In the genomic region with DNA sequence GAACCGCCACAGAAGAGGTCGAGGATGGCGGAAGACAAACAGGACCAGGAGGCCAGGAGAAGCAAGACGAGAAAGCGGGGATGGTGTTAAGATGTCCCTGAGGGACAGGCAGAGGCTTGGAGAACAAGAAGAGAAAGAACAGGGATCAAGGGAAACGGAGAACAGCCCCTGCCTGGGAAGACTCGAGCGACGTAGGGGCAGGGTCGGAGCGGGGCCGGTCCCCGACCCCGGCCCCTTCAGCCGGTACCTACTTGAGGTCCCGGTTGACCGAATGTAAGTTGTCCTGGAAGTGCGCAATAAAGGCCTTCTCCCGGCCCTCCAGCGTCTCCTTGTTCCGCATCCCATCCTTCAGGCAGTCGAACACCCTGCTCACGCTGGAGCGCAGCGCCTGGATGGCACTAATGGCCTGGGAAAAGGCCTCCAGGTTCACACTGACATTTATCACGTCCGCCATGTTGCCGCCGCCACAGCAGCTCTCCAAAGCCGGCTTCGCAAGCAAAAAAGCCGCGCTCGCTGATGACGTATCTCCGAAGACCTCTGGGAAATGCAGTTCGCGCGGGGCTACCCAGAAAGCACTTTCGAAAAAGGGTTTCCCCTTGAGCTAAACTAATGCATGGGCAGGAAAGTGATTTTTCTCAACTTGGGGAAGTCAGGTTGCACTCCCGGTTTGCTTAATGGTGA, we compare ENCODE assay signal across 1 cellular context.
TF ChIP-seq lines count a peak whose summit lies in the region.

A gene with protein sequence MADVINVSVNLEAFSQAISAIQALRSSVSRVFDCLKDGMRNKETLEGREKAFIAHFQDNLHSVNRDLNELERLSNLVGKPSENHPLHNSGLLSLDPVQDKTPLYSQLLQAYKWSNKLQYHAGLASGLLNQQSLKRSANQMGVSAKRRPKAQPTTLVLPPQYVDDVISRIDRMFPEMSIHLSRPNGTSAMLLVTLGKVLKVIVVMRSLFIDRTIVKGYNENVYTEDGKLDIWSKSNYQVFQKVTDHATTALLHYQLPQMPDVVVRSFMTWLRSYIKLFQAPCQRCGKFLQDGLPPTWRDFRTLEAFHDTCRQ (minus strand): TSS at position 477 of the 681 bp plus-strand sequence. CDS start 23 bp downstream, at position 454.

TF ChIP-seq in HepG2, 621 proteins besides CTCF, POLR2A, EP300 and RAD21 (continued from another document and continues in another):
- TF ChIP-seq, protein P1, sequence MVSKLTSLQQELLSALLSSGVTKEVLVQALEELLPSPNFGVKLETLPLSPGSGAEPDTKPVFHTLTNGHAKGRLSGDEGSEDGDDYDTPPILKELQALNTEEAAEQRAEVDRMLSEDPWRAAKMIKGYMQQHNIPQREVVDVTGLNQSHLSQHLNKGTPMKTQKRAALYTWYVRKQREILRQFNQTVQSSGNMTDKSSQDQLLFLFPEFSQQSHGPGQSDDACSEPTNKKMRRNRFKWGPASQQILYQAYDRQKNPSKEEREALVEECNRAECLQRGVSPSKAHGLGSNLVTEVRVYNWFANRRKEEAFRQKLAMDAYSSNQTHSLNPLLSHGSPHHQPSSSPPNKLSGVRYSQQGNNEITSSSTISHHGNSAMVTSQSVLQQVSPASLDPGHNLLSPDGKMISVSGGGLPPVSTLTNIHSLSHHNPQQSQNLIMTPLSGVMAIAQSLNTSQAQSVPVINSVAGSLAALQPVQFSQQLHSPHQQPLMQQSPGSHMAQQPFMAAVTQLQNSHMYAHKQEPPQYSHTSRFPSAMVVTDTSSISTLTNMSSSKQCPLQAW (CRISPR knock-in tag; IDR thresholded peaks at IDR 0.05) = peak; percentile 75; the same call in 1 of the 2 replicates
- TF ChIP-seq ZBTB1 (CRISPR knock-in tag; IDR thresholded peaks at IDR 0.05; ENCODE audit: borderline replicate concordance) (no peak), FOSL2 (CRISPR knock-in tag; IDR thresholded peaks at IDR 0.05) (peak; percentile 21; the same call in 1 of the 2 replicates), MAFF (IDR thresholded peaks at IDR 0.05; ENCODE audit: low read depth, low read length) (peak; percentile 15; the same call in 1 of the 2 replicates), ZNF678 (CRISPR knock-in tag; IDR thresholded peaks at IDR 0.05) (no peak), ATAD3A (CRISPR knock-in tag; IDR thresholded peaks at IDR 0.05) (no peak), ZNF772 (CRISPR knock-in tag; IDR thresholded peaks at IDR 0.05) (0 out of 2 replicates have a peak, but pooled peaks have one; percentile 50), PAX8 (CRISPR knock-in tag; IDR thresholded peaks at IDR 0.05; ENCODE audit: borderline replicate concordance) (no peak), NFYC (CRISPR knock-in tag; IDR thresholded peaks at IDR 0.05) (peak; percentile 39; the same call in 1 of the 2 replicates), SUZ12 (IDR thresholded peaks at IDR 0.05; ENCODE audit: low read depth, low read length) (peak; percentile 69), TAF1 (CRISPR knock-in tag; IDR thresholded peaks at IDR 0.05) (peak; percentile 66), NFIB (CRISPR knock-in tag; IDR thresholded peaks at IDR 0.05; ENCODE audit: borderline replicate concordance) (no peak), PITX1 (CRISPR knock-in tag; IDR thresholded peaks at IDR 0.05) (peak; percentile 26; the same call in 1 of the 2 replicates), FLYWCH1 (CRISPR knock-in tag; IDR thresholded peaks at IDR 0.05) (no peak), ZFP37 (CRISPR knock-in tag; IDR thresholded peaks at IDR 0.05; ENCODE audit: borderline replicate concordance) (no peak), ZKSCAN8 (CRISPR knock-in tag; IDR thresholded peaks at IDR 0.05; ENCODE audit: borderline replicate concordance) (0 out of 2 replicates have a peak, but pooled peaks have one; percentile 49), KDM2A (CRISPR knock-in tag; IDR thresholded peaks at IDR 0.05; ENCODE audit: borderline replicate concordance, low read depth) (peak; percentile 88), ZNF550 (CRISPR knock-in tag; IDR thresholded peaks at IDR 0.05; ENCODE audit: borderline replicate concordance) (no peak), BCL6 (CRISPR knock-in tag; IDR thresholded peaks at IDR 0.05) (0 out of 2 replicates have a peak, but pooled peaks have one; percentile 21), ZNF788 (CRISPR knock-in tag; IDR thresholded peaks at IDR 0.05; ENCODE audit: borderline replicate concordance) (peak; percentile 35; the same call in 1 of the 2 replicates), CENPT (CRISPR knock-in tag; IDR thresholded peaks at IDR 0.05; ENCODE audit: low read depth) (no peak), MIER3 (CRISPR knock-in tag; IDR thresholded peaks at IDR 0.05; ENCODE audit: borderline replicate concordance) (peak; percentile 83; the same call in 1 of the 2 replicates), NR2F2 (IDR thresholded peaks at IDR 0.05; ENCODE audit: borderline replicate concordance, low read depth) (no peak; the same call in 1 of the 2 replicates), KAT8 (CRISPR knock-in tag; IDR thresholded peaks at IDR 0.05) (peak; percentile 96), ZNF572 (CRISPR knock-in tag; IDR thresholded peaks at IDR 0.05) (no peak), ZNF670 (CRISPR knock-in tag; IDR thresholded peaks at IDR 0.05; ENCODE audit: borderline replicate concordance) (no peak), NRL (CRISPR knock-in tag; IDR thresholded peaks at IDR 0.05; ENCODE audit: borderline replicate concordance) (peak; percentile 39; the same call in 1 of the 2 replicates), CBX5 (CRISPR knock-in tag; IDR thresholded peaks at IDR 0.05; ENCODE audit: borderline replicate concordance) (no peak), CREM (IDR thresholded peaks at IDR 0.05) (peak; percentile 99), CREM (CRISPR knock-in tag; IDR thresholded peaks at IDR 0.05) (peak; percentile 88)
- TF ChIP-seq, protein P2, sequence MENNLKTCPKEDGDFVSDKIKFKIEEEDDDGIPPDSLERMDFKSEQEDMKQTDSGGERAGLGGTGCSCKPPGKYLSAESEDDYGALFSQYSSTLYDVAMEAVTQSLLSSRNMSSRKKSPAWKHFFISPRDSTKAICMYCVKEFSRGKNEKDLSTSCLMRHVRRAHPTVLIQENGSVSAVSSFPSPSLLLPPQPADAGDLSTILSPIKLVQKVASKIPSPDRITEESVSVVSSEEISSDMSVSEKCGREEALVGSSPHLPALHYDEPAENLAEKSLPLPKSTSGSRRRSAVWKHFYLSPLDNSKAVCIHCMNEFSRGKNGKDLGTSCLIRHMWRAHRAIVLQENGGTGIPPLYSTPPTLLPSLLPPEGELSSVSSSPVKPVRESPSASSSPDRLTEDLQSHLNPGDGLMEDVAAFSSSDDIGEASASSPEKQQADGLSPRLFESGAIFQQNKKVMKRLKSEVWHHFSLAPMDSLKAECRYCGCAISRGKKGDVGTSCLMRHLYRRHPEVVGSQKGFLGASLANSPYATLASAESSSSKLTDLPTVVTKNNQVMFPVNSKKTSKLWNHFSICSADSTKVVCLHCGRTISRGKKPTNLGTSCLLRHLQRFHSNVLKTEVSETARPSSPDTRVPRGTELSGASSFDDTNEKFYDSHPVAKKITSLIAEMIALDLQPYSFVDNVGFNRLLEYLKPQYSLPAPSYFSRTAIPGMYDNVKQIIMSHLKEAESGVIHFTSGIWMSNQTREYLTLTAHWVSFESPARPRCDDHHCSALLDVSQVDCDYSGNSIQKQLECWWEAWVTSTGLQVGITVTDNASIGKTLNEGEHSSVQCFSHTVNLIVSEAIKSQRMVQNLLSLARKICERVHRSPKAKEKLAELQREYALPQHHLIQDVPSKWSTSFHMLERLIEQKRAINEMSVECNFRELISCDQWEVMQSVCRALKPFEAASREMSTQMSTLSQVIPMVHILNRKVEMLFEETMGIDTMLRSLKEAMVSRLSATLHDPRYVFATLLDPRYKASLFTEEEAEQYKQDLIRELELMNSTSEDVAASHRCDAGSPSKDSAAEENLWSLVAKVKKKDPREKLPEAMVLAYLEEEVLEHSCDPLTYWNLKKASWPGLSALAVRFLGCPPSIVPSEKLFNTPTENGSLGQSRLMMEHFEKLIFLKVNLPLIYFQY (CRISPR knock-in tag; IDR thresholded peaks at IDR 0.05; ENCODE audit: borderline replicate concordance) = no peak
- TF ChIP-seq, protein P3, sequence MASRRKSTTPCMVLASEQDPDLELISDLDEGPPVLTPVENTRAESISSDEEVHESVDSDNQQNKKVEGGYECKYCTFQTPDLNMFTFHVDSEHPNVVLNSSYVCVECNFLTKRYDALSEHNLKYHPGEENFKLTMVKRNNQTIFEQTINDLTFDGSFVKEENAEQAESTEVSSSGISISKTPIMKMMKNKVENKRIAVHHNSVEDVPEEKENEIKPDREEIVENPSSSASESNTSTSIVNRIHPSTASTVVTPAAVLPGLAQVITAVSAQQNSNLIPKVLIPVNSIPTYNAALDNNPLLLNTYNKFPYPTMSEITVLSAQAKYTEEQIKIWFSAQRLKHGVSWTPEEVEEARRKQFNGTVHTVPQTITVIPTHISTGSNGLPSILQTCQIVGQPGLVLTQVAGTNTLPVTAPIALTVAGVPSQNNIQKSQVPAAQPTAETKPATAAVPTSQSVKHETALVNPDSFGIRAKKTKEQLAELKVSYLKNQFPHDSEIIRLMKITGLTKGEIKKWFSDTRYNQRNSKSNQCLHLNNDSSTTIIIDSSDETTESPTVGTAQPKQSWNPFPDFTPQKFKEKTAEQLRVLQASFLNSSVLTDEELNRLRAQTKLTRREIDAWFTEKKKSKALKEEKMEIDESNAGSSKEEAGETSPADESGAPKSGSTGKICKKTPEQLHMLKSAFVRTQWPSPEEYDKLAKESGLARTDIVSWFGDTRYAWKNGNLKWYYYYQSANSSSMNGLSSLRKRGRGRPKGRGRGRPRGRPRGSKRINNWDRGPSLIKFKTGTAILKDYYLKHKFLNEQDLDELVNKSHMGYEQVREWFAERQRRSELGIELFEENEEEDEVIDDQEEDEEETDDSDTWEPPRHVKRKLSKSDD (CRISPR knock-in tag; IDR thresholded peaks at IDR 0.05; ENCODE audit: low read depth) = peak; percentile 88; the same call in 1 of the 2 replicates
- TF ChIP-seq, protein P4, sequence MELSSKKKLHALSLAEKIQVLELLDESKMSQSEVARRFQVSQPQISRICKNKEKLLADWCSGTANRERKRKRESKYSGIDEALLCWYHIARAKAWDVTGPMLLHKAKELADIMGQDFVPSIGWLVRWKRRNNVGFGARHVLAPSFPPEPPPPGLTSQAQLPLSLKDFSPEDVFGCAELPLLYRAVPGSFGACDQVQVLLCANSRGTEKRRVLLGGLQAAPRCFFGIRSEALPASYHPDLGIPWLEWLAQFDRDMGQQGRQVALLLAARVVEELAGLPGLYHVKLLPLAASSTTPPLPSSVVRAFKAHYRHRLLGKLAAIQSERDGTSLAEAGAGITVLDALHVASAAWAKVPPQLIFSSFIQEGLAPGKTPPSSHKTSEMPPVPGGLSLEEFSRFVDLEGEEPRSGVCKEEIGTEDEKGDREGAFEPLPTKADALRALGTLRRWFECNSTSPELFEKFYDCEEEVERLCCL (CRISPR knock-in tag; IDR thresholded peaks at IDR 0.05; ENCODE audit: borderline replicate concordance) = no peak
- TF ChIP-seq, protein P5, sequence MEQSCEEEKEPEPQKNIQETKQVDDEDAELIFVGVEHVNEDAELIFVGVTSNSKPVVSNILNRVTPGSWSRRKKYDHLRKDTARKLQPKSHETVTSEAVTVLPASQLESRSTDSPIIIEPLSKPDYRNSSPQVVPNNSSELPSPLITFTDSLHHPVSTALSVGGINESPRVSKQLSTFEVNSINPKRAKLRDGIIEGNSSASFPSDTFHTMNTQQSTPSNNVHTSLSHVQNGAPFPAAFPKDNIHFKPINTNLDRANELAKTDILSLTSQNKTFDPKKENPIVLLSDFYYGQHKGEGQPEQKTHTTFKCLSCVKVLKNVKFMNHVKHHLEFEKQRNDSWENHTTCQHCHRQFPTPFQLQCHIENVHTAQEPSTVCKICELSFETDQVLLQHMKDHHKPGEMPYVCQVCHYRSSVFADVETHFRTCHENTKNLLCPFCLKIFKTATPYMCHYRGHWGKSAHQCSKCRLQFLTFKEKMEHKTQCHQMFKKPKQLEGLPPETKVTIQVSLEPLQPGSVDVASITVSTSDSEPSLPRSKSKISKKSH (CRISPR knock-in tag; IDR thresholded peaks at IDR 0.05; ENCODE audit: borderline replicate concordance) = 0 out of 2 replicates have a peak, but pooled peaks have one; percentile 54
- TF ChIP-seq, protein P6, sequence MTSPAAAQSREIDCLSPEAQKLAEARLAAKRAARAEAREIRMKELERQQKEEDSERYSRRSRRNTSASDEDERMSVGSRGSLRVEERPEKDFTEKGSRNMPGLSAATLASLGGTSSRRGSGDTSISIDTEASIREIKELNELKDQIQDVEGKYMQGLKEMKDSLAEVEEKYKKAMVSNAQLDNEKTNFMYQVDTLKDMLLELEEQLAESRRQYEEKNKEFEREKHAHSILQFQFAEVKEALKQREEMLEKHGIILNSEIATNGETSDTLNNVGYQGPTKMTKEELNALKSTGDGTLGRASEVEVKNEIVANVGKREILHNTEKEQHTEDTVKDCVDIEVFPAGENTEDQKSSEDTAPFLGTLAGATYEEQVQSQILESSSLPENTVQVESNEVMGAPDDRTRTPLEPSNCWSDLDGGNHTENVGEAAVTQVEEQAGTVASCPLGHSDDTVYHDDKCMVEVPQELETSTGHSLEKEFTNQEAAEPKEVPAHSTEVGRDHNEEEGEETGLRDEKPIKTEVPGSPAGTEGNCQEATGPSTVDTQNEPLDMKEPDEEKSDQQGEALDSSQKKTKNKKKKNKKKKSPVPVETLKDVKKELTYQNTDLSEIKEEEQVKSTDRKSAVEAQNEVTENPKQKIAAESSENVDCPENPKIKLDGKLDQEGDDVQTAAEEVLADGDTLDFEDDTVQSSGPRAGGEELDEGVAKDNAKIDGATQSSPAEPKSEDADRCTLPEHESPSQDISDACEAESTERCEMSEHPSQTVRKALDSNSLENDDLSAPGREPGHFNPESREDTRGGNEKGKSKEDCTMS (CRISPR knock-in tag; conservative IDR thresholded peaks at IDR 0.05) = no peak
- TF ChIP-seq, protein P7, sequence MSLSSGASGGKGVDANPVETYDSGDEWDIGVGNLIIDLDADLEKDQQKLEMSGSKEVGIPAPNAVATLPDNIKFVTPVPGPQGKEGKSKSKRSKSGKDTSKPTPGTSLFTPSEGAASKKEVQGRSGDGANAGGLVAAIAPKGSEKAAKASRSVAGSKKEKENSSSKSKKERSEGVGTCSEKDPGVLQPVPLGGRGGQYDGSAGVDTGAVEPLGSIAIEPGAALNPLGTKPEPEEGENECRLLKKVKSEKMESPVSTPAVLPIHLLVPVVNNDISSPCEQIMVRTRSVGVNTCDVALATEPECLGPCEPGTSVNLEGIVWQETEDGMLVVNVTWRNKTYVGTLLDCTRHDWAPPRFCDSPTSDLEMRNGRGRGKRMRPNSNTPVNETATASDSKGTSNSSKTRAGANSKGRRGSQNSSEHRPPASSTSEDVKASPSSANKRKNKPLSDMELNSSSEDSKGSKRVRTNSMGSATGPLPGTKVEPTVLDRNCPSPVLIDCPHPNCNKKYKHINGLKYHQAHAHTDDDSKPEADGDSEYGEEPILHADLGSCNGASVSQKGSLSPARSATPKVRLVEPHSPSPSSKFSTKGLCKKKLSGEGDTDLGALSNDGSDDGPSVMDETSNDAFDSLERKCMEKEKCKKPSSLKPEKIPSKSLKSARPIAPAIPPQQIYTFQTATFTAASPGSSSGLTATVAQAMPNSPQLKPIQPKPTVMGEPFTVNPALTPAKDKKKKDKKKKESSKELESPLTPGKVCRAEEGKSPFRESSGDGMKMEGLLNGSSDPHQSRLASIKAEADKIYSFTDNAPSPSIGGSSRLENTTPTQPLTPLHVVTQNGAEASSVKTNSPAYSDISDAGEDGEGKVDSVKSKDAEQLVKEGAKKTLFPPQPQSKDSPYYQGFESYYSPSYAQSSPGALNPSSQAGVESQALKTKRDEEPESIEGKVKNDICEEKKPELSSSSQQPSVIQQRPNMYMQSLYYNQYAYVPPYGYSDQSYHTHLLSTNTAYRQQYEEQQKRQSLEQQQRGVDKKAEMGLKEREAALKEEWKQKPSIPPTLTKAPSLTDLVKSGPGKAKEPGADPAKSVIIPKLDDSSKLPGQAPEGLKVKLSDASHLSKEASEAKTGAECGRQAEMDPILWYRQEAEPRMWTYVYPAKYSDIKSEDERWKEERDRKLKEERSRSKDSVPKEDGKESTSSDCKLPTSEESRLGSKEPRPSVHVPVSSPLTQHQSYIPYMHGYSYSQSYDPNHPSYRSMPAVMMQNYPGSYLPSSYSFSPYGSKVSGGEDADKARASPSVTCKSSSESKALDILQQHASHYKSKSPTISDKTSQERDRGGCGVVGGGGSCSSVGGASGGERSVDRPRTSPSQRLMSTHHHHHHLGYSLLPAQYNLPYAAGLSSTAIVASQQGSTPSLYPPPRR (CRISPR knock-in tag; IDR thresholded peaks at IDR 0.05; ENCODE audit: borderline replicate concordance) = no peak
